In genomic region chr12:47773858-47774580, GRCh38 we compare ENCODE assay signal across 1 cellular context.
TF ChIP-seq lines count a peak whose summit lies in the region.

No MANE protein-coding gene starts in this region.

TF ChIP-seq in GM12878, 131 proteins besides CTCF, POLR2A, EP300 and RAD21:
- no peak for TF ChIP-seq TCF7 (IDR thresholded peaks at IDR 0.05; ENCODE audit: borderline replicate concordance)
- TF ChIP-seq ZNF384 (IDR thresholded peaks at IDR 0.05; ENCODE audit: borderline replicate concordance, low read depth, low read length) = no peak
- no peak for TF ChIP-seq USF2 (IDR thresholded peaks at IDR 0.05; ENCODE audit: borderline replicate concordance, low read depth, low read length)
- TF ChIP-seq POLR2AphosphoS2 (IDR thresholded peaks at IDR 0.05; ENCODE audit: low read depth, low read length) = no peak
- TF ChIP-seq EED (IDR thresholded peaks at IDR 0.05; ENCODE audit: low read depth) = no peak
- no peak for TF ChIP-seq IKZF2 (IDR thresholded peaks at IDR 0.05)
- TF ChIP-seq CEBPZ (IDR thresholded peaks at IDR 0.05; ENCODE audit: low read depth, low read length) = no peak
- no peak for TF ChIP-seq RUNX3 (IDR thresholded peaks at IDR 0.05; ENCODE audit: low read length)
- no peak for TF ChIP-seq PAX8 (IDR thresholded peaks at IDR 0.05)
- TF ChIP-seq YY1 (IDR thresholded peaks at IDR 0.05; ENCODE audit: low read depth, low read length) = no peak
- no peak for TF ChIP-seq TBL1XR1 (IDR thresholded peaks at IDR 0.05; ENCODE audit: low read depth, low read length)
- no peak for TF ChIP-seq RB1 (IDR thresholded peaks at IDR 0.05; ENCODE audit: borderline replicate concordance)
- TF ChIP-seq CHD4 (IDR thresholded peaks at IDR 0.05) = no peak
- TF ChIP-seq RELA (IDR thresholded peaks at IDR 0.05; ENCODE audit: borderline replicate concordance, partially characterized antibody) = no peak
- TF ChIP-seq FOXM1 (IDR thresholded peaks at IDR 0.05; ENCODE audit: low read depth, low read length) = no peak
